1 cellular context compared by ENCODE assay signal in genomic region chr9:100428871-100429654, GRCh38.
TF ChIP-seq lines count a peak whose summit lies in the region.

No MANE protein-coding gene starts in this region.

TF ChIP-seq in K562, 482 proteins besides CTCF, POLR2A, EP300 and RAD21 (continued from another document and continues in another):
- TF ChIP-seq, protein P1, sequence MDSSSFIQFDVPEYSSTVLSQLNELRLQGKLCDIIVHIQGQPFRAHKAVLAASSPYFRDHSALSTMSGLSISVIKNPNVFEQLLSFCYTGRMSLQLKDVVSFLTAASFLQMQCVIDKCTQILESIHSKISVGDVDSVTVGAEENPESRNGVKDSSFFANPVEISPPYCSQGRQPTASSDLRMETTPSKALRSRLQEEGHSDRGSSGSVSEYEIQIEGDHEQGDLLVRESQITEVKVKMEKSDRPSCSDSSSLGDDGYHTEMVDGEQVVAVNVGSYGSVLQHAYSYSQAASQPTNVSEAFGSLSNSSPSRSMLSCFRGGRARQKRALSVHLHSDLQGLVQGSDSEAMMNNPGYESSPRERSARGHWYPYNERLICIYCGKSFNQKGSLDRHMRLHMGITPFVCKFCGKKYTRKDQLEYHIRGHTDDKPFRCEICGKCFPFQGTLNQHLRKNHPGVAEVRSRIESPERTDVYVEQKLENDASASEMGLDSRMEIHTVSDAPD (CRISPR knock-in tag; IDR thresholded peaks at IDR 0.05): no peak
- peak; percentile 57; the same call in 1 of the 2 replicates for TF ChIP-seq CTBP1 (IDR thresholded peaks at IDR 0.05; ENCODE audit: borderline replicate concordance)
- TF ChIP-seq ZNF316 (IDR thresholded peaks at IDR 0.05): peak; percentile 94
- TF ChIP-seq, protein P2, sequence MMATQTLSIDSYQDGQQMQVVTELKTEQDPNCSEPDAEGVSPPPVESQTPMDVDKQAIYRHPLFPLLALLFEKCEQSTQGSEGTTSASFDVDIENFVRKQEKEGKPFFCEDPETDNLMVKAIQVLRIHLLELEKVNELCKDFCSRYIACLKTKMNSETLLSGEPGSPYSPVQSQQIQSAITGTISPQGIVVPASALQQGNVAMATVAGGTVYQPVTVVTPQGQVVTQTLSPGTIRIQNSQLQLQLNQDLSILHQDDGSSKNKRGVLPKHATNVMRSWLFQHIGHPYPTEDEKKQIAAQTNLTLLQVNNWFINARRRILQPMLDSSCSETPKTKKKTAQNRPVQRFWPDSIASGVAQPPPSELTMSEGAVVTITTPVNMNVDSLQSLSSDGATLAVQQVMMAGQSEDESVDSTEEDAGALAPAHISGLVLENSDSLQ (IDR thresholded peaks at IDR 0.05): peak; percentile 33; the same call in 1 of the 2 replicates
- no peak for TF ChIP-seq EWSR1 (IDR thresholded peaks at IDR 0.05; ENCODE audit: borderline replicate concordance, low read depth, partially characterized antibody)
- TF ChIP-seq THRAP3 (IDR thresholded peaks at IDR 0.05; ENCODE audit: borderline replicate concordance): no peak
- TF ChIP-seq CGGBP1 (CRISPR knock-in tag; IDR thresholded peaks at IDR 0.05): no peak
- TF ChIP-seq, protein P3, sequence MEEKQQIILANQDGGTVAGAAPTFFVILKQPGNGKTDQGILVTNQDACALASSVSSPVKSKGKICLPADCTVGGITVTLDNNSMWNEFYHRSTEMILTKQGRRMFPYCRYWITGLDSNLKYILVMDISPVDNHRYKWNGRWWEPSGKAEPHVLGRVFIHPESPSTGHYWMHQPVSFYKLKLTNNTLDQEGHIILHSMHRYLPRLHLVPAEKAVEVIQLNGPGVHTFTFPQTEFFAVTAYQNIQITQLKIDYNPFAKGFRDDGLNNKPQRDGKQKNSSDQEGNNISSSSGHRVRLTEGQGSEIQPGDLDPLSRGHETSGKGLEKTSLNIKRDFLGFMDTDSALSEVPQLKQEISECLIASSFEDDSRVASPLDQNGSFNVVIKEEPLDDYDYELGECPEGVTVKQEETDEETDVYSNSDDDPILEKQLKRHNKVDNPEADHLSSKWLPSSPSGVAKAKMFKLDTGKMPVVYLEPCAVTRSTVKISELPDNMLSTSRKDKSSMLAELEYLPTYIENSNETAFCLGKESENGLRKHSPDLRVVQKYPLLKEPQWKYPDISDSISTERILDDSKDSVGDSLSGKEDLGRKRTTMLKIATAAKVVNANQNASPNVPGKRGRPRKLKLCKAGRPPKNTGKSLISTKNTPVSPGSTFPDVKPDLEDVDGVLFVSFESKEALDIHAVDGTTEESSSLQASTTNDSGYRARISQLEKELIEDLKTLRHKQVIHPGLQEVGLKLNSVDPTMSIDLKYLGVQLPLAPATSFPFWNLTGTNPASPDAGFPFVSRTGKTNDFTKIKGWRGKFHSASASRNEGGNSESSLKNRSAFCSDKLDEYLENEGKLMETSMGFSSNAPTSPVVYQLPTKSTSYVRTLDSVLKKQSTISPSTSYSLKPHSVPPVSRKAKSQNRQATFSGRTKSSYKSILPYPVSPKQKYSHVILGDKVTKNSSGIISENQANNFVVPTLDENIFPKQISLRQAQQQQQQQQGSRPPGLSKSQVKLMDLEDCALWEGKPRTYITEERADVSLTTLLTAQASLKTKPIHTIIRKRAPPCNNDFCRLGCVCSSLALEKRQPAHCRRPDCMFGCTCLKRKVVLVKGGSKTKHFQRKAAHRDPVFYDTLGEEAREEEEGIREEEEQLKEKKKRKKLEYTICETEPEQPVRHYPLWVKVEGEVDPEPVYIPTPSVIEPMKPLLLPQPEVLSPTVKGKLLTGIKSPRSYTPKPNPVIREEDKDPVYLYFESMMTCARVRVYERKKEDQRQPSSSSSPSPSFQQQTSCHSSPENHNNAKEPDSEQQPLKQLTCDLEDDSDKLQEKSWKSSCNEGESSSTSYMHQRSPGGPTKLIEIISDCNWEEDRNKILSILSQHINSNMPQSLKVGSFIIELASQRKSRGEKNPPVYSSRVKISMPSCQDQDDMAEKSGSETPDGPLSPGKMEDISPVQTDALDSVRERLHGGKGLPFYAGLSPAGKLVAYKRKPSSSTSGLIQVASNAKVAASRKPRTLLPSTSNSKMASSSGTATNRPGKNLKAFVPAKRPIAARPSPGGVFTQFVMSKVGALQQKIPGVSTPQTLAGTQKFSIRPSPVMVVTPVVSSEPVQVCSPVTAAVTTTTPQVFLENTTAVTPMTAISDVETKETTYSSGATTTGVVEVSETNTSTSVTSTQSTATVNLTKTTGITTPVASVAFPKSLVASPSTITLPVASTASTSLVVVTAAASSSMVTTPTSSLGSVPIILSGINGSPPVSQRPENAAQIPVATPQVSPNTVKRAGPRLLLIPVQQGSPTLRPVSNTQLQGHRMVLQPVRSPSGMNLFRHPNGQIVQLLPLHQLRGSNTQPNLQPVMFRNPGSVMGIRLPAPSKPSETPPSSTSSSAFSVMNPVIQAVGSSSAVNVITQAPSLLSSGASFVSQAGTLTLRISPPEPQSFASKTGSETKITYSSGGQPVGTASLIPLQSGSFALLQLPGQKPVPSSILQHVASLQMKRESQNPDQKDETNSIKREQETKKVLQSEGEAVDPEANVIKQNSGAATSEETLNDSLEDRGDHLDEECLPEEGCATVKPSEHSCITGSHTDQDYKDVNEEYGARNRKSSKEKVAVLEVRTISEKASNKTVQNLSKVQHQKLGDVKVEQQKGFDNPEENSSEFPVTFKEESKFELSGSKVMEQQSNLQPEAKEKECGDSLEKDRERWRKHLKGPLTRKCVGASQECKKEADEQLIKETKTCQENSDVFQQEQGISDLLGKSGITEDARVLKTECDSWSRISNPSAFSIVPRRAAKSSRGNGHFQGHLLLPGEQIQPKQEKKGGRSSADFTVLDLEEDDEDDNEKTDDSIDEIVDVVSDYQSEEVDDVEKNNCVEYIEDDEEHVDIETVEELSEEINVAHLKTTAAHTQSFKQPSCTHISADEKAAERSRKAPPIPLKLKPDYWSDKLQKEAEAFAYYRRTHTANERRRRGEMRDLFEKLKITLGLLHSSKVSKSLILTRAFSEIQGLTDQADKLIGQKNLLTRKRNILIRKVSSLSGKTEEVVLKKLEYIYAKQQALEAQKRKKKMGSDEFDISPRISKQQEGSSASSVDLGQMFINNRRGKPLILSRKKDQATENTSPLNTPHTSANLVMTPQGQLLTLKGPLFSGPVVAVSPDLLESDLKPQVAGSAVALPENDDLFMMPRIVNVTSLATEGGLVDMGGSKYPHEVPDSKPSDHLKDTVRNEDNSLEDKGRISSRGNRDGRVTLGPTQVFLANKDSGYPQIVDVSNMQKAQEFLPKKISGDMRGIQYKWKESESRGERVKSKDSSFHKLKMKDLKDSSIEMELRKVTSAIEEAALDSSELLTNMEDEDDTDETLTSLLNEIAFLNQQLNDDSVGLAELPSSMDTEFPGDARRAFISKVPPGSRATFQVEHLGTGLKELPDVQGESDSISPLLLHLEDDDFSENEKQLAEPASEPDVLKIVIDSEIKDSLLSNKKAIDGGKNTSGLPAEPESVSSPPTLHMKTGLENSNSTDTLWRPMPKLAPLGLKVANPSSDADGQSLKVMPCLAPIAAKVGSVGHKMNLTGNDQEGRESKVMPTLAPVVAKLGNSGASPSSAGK (IDR thresholded peaks at IDR 0.05): no peak
- TF ChIP-seq YY1 (IDR thresholded peaks at IDR 0.05; ENCODE audit: borderline replicate concordance in 1 of 3, control insufficient read depth in 1 of 3, extremely low read depth in 1 of 3, insufficient read depth in 3 of 3, insufficient read length in 1 of 3, insufficient replicate concordance in 2 of 3, low read depth in 1 of 3, low read length in 2 of 3): no peak
- TF ChIP-seq, protein P4, sequence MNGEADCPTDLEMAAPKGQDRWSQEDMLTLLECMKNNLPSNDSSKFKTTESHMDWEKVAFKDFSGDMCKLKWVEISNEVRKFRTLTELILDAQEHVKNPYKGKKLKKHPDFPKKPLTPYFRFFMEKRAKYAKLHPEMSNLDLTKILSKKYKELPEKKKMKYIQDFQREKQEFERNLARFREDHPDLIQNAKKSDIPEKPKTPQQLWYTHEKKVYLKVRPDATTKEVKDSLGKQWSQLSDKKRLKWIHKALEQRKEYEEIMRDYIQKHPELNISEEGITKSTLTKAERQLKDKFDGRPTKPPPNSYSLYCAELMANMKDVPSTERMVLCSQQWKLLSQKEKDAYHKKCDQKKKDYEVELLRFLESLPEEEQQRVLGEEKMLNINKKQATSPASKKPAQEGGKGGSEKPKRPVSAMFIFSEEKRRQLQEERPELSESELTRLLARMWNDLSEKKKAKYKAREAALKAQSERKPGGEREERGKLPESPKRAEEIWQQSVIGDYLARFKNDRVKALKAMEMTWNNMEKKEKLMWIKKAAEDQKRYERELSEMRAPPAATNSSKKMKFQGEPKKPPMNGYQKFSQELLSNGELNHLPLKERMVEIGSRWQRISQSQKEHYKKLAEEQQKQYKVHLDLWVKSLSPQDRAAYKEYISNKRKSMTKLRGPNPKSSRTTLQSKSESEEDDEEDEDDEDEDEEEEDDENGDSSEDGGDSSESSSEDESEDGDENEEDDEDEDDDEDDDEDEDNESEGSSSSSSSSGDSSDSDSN (IDR thresholded peaks at IDR 0.05; ENCODE audit: borderline replicate concordance in 1 of 2, low read depth in 2 of 2, low read length in 2 of 2): no peak
- TF ChIP-seq ZEB2 (IDR thresholded peaks at IDR 0.05): no peak
- TF ChIP-seq MAFK (IDR thresholded peaks at IDR 0.05; ENCODE audit: low read length): peak; percentile 74
- TF ChIP-seq PURB (CRISPR knock-in tag; IDR thresholded peaks at IDR 0.05; ENCODE audit: low read depth): no peak
- TF ChIP-seq RNF2 (IDR thresholded peaks at IDR 0.05): no peak
- TF ChIP-seq CAMTA2 (CRISPR knock-in tag; conservative IDR thresholded peaks at IDR 0.05): no peak
- no peak for TF ChIP-seq PML (IDR thresholded peaks at IDR 0.05; ENCODE audit: low read length)
- TF ChIP-seq, protein P5, sequence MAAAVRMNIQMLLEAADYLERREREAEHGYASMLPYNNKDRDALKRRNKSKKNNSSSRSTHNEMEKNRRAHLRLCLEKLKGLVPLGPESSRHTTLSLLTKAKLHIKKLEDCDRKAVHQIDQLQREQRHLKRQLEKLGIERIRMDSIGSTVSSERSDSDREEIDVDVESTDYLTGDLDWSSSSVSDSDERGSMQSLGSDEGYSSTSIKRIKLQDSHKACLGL (CRISPR knock-in tag; IDR thresholded peaks at IDR 0.05; ENCODE audit: borderline replicate concordance, poor library complexity, severe bottlenecking): no peak
- TF ChIP-seq ZNF23 (CRISPR knock-in tag; IDR thresholded peaks at IDR 0.05): no peak
- no peak for TF ChIP-seq TRIM28 (IDR thresholded peaks at IDR 0.05)
- no peak for TF ChIP-seq ZNF518B (CRISPR knock-in tag; IDR thresholded peaks at IDR 0.05)
- no peak for TF ChIP-seq DDX20 (tag; IDR thresholded peaks at IDR 0.05; ENCODE audit: low read depth)
- no peak for TF ChIP-seq HDAC3 (IDR thresholded peaks at IDR 0.05; ENCODE audit: borderline replicate concordance, partially characterized antibody)
- TF ChIP-seq TOE1 (IDR thresholded peaks at IDR 0.05; ENCODE audit: borderline replicate concordance): peak; percentile 38; the same call in 1 of the 2 replicates
- no peak for TF ChIP-seq TOE1 (CRISPR knock-in tag; IDR thresholded peaks at IDR 0.05; ENCODE audit: borderline replicate concordance, low read depth)
- TF ChIP-seq ADNP (tag; IDR thresholded peaks at IDR 0.05): no peak
- TF ChIP-seq ZNF224 (CRISPR knock-in tag; IDR thresholded peaks at IDR 0.05): no peak
- TF ChIP-seq, protein P6, sequence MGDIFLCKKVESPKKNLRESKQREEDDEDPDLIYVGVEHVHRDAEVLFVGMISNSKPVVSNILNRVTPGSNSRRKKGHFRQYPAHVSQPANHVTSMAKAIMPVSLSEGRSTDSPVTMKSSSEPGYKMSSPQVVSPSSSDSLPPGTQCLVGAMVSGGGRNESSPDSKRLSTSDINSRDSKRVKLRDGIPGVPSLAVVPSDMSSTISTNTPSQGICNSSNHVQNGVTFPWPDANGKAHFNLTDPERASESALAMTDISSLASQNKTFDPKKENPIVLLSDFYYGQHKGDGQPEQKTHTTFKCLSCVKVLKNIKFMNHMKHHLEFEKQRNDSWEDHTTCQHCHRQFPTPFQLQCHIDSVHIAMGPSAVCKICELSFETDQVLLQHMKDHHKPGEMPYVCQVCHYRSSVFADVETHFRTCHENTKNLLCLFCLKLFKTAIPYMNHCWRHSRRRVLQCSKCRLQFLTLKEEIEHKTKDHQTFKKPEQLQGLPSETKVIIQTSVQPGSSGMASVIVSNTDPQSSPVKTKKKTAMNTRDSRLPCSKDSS (IDR thresholded peaks at IDR 0.05; ENCODE audit: low read depth, partially characterized antibody): no peak
- TF ChIP-seq FOXK1 (CRISPR knock-in tag; IDR thresholded peaks at IDR 0.05; ENCODE audit: borderline replicate concordance): no peak
- TF ChIP-seq ZNF445 (CRISPR knock-in tag; IDR thresholded peaks at IDR 0.05; ENCODE audit: low read depth): no peak
- TF ChIP-seq PCBP1 (IDR thresholded peaks at IDR 0.05; ENCODE audit: low read depth, low read length, poor library complexity, severe bottlenecking): no peak
- no peak for TF ChIP-seq HMG20A (CRISPR knock-in tag; conservative IDR thresholded peaks at IDR 0.05)
- TF ChIP-seq ZNF431 (CRISPR knock-in tag; IDR thresholded peaks at IDR 0.05): no peak
- TF ChIP-seq, protein P7, sequence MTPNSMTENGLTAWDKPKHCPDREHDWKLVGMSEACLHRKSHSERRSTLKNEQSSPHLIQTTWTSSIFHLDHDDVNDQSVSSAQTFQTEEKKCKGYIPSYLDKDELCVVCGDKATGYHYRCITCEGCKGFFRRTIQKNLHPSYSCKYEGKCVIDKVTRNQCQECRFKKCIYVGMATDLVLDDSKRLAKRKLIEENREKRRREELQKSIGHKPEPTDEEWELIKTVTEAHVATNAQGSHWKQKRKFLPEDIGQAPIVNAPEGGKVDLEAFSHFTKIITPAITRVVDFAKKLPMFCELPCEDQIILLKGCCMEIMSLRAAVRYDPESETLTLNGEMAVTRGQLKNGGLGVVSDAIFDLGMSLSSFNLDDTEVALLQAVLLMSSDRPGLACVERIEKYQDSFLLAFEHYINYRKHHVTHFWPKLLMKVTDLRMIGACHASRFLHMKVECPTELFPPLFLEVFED (CRISPR knock-in tag; conservative IDR thresholded peaks at IDR 0.05): no peak
- no peak for TF ChIP-seq CREB1 (IDR thresholded peaks at IDR 0.05)
- TF ChIP-seq CREB1 (CRISPR knock-in tag; IDR thresholded peaks at IDR 0.05): no peak
- TF ChIP-seq ZNF212 (CRISPR knock-in tag; IDR thresholded peaks at IDR 0.05): no peak
